1 cellular context compared by ENCODE assay signal in the genomic region with DNA sequence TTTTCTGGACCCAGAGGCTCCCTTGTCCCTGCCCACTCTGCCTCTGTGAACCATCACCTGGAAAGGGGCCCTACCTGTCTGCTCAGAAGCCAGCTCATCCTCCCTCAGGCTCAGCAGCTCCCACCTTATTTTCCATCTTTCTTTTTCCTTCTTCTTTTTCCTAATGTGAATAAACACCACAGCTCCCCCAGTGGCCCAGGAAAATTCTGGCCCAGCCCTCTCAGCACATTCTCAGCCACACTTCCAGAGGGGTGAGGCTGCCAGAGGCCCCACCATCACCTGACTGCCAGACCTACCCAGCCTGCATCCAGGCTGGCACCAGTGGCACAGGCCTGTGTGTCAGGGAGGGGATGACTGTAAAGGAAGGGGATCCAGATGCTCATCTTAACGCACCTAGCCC.
TF ChIP-seq lines count a peak whose summit lies in the region.

No MANE protein-coding gene starts in this region.

TF ChIP-seq in WTC11, 78 proteins besides CTCF, POLR2A, EP300 and RAD21 (continued from another document):
- TF ChIP-seq, protein P1, sequence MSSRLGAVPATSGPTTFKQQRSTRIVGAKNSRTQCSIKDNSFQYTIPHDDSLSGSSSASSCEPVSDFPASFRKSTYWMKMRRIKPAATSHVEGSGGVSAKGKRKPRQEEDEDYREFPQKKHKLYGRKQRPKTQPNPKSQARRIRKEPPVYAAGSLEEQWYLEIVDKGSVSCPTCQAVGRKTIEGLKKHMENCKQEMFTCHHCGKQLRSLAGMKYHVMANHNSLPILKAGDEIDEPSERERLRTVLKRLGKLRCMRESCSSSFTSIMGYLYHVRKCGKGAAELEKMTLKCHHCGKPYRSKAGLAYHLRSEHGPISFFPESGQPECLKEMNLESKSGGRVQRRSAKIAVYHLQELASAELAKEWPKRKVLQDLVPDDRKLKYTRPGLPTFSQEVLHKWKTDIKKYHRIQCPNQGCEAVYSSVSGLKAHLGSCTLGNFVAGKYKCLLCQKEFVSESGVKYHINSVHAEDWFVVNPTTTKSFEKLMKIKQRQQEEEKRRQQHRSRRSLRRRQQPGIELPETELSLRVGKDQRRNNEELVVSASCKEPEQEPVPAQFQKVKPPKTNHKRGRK (CRISPR knock-in tag; IDR thresholded peaks at IDR 0.05; ENCODE audit: borderline replicate concordance), result no peak
- TF ChIP-seq ZNF138 (CRISPR knock-in tag; conservative IDR thresholded peaks at IDR 0.05), result no peak
- TF ChIP-seq RELA (CRISPR knock-in tag; IDR thresholded peaks at IDR 0.05; ENCODE audit: borderline replicate concordance), result no peak
- no peak for TF ChIP-seq TP53 (CRISPR knock-in tag; IDR thresholded peaks at IDR 0.05)
- no peak for TF ChIP-seq HMGA2 (CRISPR knock-in tag; IDR thresholded peaks at IDR 0.05)
- TF ChIP-seq TEAD1 (CRISPR knock-in tag; IDR thresholded peaks at IDR 0.05), result no peak
- TF ChIP-seq NR1H2 (CRISPR knock-in tag; IDR thresholded peaks at IDR 0.05), result no peak
- TF ChIP-seq ZNF396 (CRISPR knock-in tag; IDR thresholded peaks at IDR 0.05; ENCODE audit: borderline replicate concordance), result no peak
- TF ChIP-seq, protein P2, sequence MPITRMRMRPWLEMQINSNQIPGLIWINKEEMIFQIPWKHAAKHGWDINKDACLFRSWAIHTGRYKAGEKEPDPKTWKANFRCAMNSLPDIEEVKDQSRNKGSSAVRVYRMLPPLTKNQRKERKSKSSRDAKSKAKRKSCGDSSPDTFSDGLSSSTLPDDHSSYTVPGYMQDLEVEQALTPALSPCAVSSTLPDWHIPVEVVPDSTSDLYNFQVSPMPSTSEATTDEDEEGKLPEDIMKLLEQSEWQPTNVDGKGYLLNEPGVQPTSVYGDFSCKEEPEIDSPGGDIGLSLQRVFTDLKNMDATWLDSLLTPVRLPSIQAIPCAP (CRISPR knock-in tag; IDR thresholded peaks at IDR 0.05), result no peak
- no peak for TF ChIP-seq SMAD3 (CRISPR knock-in tag; IDR thresholded peaks at IDR 0.05; ENCODE audit: borderline replicate concordance)
- TF ChIP-seq NFE2L1 (CRISPR knock-in tag; IDR thresholded peaks at IDR 0.05), result no peak
- TF ChIP-seq, protein P3, sequence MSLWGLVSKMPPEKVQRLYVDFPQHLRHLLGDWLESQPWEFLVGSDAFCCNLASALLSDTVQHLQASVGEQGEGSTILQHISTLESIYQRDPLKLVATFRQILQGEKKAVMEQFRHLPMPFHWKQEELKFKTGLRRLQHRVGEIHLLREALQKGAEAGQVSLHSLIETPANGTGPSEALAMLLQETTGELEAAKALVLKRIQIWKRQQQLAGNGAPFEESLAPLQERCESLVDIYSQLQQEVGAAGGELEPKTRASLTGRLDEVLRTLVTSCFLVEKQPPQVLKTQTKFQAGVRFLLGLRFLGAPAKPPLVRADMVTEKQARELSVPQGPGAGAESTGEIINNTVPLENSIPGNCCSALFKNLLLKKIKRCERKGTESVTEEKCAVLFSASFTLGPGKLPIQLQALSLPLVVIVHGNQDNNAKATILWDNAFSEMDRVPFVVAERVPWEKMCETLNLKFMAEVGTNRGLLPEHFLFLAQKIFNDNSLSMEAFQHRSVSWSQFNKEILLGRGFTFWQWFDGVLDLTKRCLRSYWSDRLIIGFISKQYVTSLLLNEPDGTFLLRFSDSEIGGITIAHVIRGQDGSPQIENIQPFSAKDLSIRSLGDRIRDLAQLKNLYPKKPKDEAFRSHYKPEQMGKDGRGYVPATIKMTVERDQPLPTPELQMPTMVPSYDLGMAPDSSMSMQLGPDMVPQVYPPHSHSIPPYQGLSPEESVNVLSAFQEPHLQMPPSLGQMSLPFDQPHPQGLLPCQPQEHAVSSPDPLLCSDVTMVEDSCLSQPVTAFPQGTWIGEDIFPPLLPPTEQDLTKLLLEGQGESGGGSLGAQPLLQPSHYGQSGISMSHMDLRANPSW (CRISPR knock-in tag; conservative IDR thresholded peaks at IDR 0.05; ENCODE audit: low read depth), result no peak
- TF ChIP-seq, protein P4, sequence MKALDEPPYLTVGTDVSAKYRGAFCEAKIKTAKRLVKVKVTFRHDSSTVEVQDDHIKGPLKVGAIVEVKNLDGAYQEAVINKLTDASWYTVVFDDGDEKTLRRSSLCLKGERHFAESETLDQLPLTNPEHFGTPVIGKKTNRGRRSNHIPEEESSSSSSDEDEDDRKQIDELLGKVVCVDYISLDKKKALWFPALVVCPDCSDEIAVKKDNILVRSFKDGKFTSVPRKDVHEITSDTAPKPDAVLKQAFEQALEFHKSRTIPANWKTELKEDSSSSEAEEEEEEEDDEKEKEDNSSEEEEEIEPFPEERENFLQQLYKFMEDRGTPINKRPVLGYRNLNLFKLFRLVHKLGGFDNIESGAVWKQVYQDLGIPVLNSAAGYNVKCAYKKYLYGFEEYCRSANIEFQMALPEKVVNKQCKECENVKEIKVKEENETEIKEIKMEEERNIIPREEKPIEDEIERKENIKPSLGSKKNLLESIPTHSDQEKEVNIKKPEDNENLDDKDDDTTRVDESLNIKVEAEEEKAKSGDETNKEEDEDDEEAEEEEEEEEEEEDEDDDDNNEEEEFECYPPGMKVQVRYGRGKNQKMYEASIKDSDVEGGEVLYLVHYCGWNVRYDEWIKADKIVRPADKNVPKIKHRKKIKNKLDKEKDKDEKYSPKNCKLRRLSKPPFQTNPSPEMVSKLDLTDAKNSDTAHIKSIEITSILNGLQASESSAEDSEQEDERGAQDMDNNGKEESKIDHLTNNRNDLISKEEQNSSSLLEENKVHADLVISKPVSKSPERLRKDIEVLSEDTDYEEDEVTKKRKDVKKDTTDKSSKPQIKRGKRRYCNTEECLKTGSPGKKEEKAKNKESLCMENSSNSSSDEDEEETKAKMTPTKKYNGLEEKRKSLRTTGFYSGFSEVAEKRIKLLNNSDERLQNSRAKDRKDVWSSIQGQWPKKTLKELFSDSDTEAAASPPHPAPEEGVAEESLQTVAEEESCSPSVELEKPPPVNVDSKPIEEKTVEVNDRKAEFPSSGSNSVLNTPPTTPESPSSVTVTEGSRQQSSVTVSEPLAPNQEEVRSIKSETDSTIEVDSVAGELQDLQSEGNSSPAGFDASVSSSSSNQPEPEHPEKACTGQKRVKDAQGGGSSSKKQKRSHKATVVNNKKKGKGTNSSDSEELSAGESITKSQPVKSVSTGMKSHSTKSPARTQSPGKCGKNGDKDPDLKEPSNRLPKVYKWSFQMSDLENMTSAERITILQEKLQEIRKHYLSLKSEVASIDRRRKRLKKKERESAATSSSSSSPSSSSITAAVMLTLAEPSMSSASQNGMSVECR (CRISPR knock-in tag; IDR thresholded peaks at IDR 0.05; ENCODE audit: borderline replicate concordance), result no peak
- TF ChIP-seq, protein P5, sequence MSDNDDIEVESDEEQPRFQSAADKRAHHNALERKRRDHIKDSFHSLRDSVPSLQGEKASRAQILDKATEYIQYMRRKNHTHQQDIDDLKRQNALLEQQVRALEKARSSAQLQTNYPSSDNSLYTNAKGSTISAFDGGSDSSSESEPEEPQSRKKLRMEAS (CRISPR knock-in tag; IDR thresholded peaks at IDR 0.05), result no peak
- no peak for TF ChIP-seq ZNF671 (CRISPR knock-in tag; IDR thresholded peaks at IDR 0.05)
- TF ChIP-seq, protein P6, sequence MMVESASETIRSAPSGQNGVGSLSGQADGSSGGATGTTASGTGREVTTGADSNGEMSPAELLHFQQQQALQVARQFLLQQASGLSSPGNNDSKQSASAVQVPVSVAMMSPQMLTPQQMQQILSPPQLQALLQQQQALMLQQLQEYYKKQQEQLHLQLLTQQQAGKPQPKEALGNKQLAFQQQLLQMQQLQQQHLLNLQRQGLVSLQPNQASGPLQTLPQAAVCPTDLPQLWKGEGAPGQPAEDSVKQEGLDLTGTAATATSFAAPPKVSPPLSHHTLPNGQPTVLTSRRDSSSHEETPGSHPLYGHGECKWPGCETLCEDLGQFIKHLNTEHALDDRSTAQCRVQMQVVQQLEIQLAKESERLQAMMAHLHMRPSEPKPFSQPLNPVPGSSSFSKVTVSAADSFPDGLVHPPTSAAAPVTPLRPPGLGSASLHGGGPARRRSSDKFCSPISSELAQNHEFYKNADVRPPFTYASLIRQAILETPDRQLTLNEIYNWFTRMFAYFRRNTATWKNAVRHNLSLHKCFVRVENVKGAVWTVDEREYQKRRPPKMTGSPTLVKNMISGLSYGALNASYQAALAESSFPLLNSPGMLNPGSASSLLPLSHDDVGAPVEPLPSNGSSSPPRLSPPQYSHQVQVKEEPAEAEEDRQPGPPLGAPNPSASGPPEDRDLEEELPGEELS (CRISPR knock-in tag; IDR thresholded peaks at IDR 0.05), result no peak
- no peak for TF ChIP-seq MYBL2 (CRISPR knock-in tag; IDR thresholded peaks at IDR 0.05)
- no peak for TF ChIP-seq TCF7 (CRISPR knock-in tag; IDR thresholded peaks at IDR 0.05; ENCODE audit: low read depth)
- TF ChIP-seq EMX1 (CRISPR knock-in tag; IDR thresholded peaks at IDR 0.05), result no peak
